ENCODE assay signal across 8 cellular contexts in the genomic region with DNA sequence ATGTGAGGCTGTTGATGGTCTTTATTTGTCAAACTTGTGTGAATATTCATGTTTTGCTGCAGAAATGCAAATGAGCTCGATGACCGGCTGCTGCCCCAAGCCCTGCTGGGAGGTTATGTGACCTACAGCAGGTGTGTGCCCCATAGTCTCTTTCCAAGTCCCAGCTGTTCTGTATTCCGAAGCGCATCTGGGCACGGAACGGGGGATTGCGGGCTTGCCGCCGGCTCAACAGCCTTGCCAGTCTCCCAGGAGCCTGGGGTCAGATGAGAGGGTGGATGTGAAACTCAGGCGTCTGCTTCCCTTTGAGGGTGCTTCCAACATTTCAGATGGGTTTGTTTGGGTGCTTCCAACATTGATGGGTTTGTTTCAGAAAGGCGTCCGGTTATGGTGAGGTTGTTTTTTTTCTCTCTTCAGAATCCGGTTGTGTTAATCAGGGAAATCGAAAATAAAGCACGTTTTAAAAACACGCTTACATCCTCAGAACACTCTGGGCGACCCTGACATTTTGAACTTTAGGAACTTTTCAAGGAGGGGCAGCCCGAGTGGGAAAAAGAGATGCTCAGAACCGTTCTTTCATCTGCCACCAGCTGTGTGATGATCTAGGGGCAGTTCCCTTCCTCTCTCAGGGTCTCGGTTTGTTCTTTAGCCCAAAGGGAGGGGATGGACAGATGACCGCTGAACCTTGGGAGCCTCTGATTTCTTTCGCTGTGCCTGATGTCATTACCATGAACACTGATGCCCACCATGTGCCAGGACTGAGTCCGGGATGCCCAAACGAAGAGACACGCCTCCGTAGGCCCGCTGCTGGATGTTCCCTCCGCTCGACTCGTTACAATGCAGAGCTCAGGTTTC. TPM values are rescaled to one million over a fixed set of nuclear protein-coding genes. Genes with fewer than 3 reads are reported as not detected.
DNase-seq lines count a peak whose midpoint lies in the region; ATAC-seq and TF ChIP-seq lines count a peak whose summit lies in the region.

No MANE protein-coding gene starts in this region.

- H3K4me3 Mint-ChIP-seq in activated T-helper 2 cell treated with anti-CD3 and anti-CD28 coated beads, Interferon-gamma antibody, Interleukin-2, Interleukin-4, amounts not matched to agents 10 μg/mL and 5 μg/mL and 100 μg/mL, durations not matched to agents 14 hours and 24 hours and 36 hours (ENCODE audit: low read depth): peak overlapping the region; percentile 55

- H3K27ac Mint-ChIP-seq in activated T-helper 2 cell treated with anti-CD3 and anti-CD28 coated beads, Interferon-gamma antibody, Interleukin-2, Interleukin-4, amounts not matched to agents 10 μg/mL and 5 μg/mL and 100 μg/mL, durations not matched to agents 14 hours and 24 hours and 36 hours: no peak overlapping the region

- no peak for TF ChIP-seq POLR2A in vagina (IDR thresholded peaks at IDR 0.05)

- peak overlapping the region; percentile 49 for H3K4me3 ChIP-seq in lower lobe of right lung
- H3K4me3 ChIP-seq in vagina: peak overlapping the region; percentile 34 to 38
- no peak overlapping the region; the same call in 1 of the 2 replicates for H3K4me3 ChIP-seq in MG63

- peaks cover 43% of the 10 kb centered on the region for H3K27me3 Mint-ChIP-seq in activated T-helper 2 cell treated with anti-CD3 and anti-CD28 coated beads, Interferon-gamma antibody, Interleukin-2, Interleukin-4, amounts not matched to agents 10 μg/mL and 5 μg/mL and 100 μg/mL, durations not matched to agents 14 hours and 24 hours and 36 hours (ENCODE audit: low read depth)

- H3K36me3 ChIP-seq in lower lobe of right lung: no peaks in the 10 kb centered on the region
- H3K36me3 ChIP-seq in vagina: no peaks in the 10 kb centered on the region
- no peaks in the 10 kb centered on the region for H3K36me3 ChIP-seq in MG63

- H3K27me3 ChIP-seq in lower lobe of right lung (ENCODE audit: low read depth) (peaks cover 53% of the 10 kb centered on the region), vagina (peaks cover 16% of the 10 kb centered on the region), MG63 (peaks cover 37% of the 10 kb centered on the region)

- H3K9me3 ChIP-seq in lower lobe of right lung (no peaks in the 10 kb centered on the region), vagina (no peaks in the 10 kb centered on the region), MG63 (no peaks in the 10 kb centered on the region)

- no peaks in the 10 kb centered on the region for H3K9me3 Mint-ChIP-seq in activated T-helper 2 cell treated with anti-CD3 and anti-CD28 coated beads, Interferon-gamma antibody, Interleukin-2, Interleukin-4, amounts not matched to agents 10 μg/mL and 5 μg/mL and 100 μg/mL, durations not matched to agents 14 hours and 24 hours and 36 hours

- no peak for TF ChIP-seq CTCF in lower lobe of right lung (IDR thresholded peaks at IDR 0.05)
- no peak for TF ChIP-seq CTCF in vagina (IDR thresholded peaks at IDR 0.05)

- DNase-seq in stimulated activated CD4-positive, alpha-beta T cell treated with anti-CD3 and anti-CD28 coated beads, Interleukin-15, amount 100 ng/mL, for 24 hours: peak; percentile 22
- DNase-seq in stimulated activated CD4-positive, alpha-beta T cell treated with anti-CD3 and anti-CD28 coated beads, Interleukin-12 subunit alpha, Interleukin-12 subunit beta, amount 100 ng/mL, for 4 hours: no peak
- no peak for DNase-seq in activated T-helper 2 cell treated with anti-CD3 and anti-CD28 coated beads, Interferon-gamma antibody, Interleukin-2, Interleukin-4, amounts not matched to agents 10 μg/mL and 5 μg/mL and 100 μg/mL, durations not matched to agents 14 hours and 24 hours and 36 hours (ENCODE audit: low spot score)
- no peak for DNase-seq in lower lobe of right lung
- DNase-seq in vagina (ENCODE audit: extremely low spot score in 2 of 2): peak in 1 of 2 donors; percentile 81
- DNase-seq in MG63: no peak
- DNase-seq in effector CD4-positive, alpha-beta T cell: no peak

- H3K27ac ChIP-seq in lower lobe of right lung (no peak overlapping the region), vagina (no peak overlapping the region)

- H3K4me1 Mint-ChIP-seq in activated T-helper 2 cell treated with anti-CD3 and anti-CD28 coated beads, Interferon-gamma antibody, Interleukin-2, Interleukin-4, amounts not matched to agents 10 μg/mL and 5 μg/mL and 100 μg/mL, durations not matched to agents 14 hours and 24 hours and 36 hours (ENCODE audit: low read depth): peaks cover 25% of the 10 kb centered on the region

- H3K36me3 Mint-ChIP-seq in activated T-helper 2 cell treated with anti-CD3 and anti-CD28 coated beads, Interferon-gamma antibody, Interleukin-2, Interleukin-4, amounts not matched to agents 10 μg/mL and 5 μg/mL and 100 μg/mL, durations not matched to agents 14 hours and 24 hours and 36 hours (ENCODE audit: low read depth): peaks cover 4% of the 10 kb centered on the region

- ATAC-seq in lower lobe of right lung: no peak
- ATAC-seq in GM18519 (IDR thresholded peaks at IDR 0.05; ENCODE audit: low FRiP score, unreplicated experiment): no peak

- intact Hi-C loops in activated T-helper 2 cell treated with anti-CD3 and anti-CD28 coated beads, Interferon-gamma antibody, Interleukin-2, Interleukin-4, amounts not matched to agents 10 μg/mL and 5 μg/mL and 100 μg/mL, durations not matched to agents 14 hours and 24 hours and 36 hours (cut with micrococcal nuclease): loop anchor here (2.0 to 10.0 kb wide), 2 partner anchors 19 to 155 kb away; no protein-coding TSS in a partner anchor
- intact Hi-C loops in lower lobe of right lung (cut with DNase I): no loop called here
- intact Hi-C loops in vagina (cut with DNase I): loop anchor here (10.0 kb wide), 1 partner anchor 235 kb away; no protein-coding TSS in a partner anchor

- peaks cover 57% of the 10 kb centered on the region for H3K4me1 ChIP-seq in lower lobe of right lung
- H3K4me1 ChIP-seq in vagina: peaks cover 63% of the 10 kb centered on the region

RNA-seq across cellular contexts. Expression of a gene that starts 47.8 kb away (rescaled TPM):
- 85.9 and 111 TPM in 2 replicates for total RNA-seq in activated T-helper 2 cell treated with anti-CD3 and anti-CD28 coated beads, Interferon-gamma antibody, Interleukin-2, Interleukin-4, amounts not matched to agents 10 μg/mL and 5 μg/mL and 100 μg/mL, durations not matched to agents 14 hours and 24 hours and 36 hours
- total RNA-seq in lower lobe of right lung (55.9 TPM), vagina (39.8 TPM)
- 174 and 187 TPM in 2 replicates for total RNA-seq in MG63 (2014; rRNA removed; shearing (Covaris generic); ENCODE audit: low replicate concordance)
